ENCODE assay signal across 13 cellular contexts in the genomic region with DNA sequence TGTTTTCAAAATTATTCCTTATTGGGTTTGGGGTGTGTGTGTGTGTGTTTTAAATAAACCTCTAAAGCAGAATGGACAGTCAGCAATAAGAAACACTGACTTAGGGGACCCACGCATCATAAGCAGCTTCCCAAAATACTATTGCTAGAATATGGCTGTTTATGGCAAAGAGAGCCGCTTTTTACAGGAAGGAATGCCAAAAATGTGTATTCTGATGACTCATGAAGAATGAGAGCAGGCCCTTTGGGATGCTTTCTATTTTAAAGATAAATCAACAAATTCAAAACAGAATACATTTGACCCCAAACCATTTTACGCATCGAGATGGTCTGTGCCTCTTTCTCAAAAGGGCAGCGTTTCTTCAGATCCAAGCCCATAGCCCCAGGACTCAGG. TPM values are rescaled to one million over a fixed set of nuclear protein-coding genes. Genes with fewer than 3 reads are reported as not detected.
DNase-seq lines count a peak whose midpoint lies in the region; ATAC-seq and TF ChIP-seq lines count a peak whose summit lies in the region.
"Had no signal": no experiment of that assay in that cellular context is flagged by ENCODE, and none has a peak within 500 bp of the region (broad histone marks: within the 10 kb centered on the region; RNA-seq: fewer than 3 reads in every experiment).

No MANE protein-coding gene starts in this region.

- peaks cover 30 to 64% (median 48%) of the 10 kb centered on the region in 4 donors for H3K4me1 Mint-ChIP-seq in CD4-positive, CD25-positive, alpha-beta regulatory T cell

- no peaks in the 10 kb centered on the region for H3K27me3 ChIP-seq in CD4-positive, CD25-positive, alpha-beta regulatory T cell (ENCODE audit: control insufficient read depth, insufficient read depth, low read length)
- no peaks in the 10 kb centered on the region for H3K27me3 ChIP-seq in SJCRH30

- no peak overlapping the region for H3K27ac ChIP-seq in CD4-positive, CD25-positive, alpha-beta regulatory T cell (ENCODE audit: insufficient read depth, low read length, poor library complexity, severe bottlenecking)
- peak overlapping the region; percentile 34; the same call in 1 of the 2 replicates for H3K27ac ChIP-seq in SJCRH30

- no peaks in the 10 kb centered on the region for H3K27me3 Mint-ChIP-seq in CD4-positive, CD25-positive, alpha-beta regulatory T cell
- H3K27me3 Mint-ChIP-seq: activated naive CD8-positive, alpha-beta T cell treated with anti-CD3 and anti-CD28 coated beads, Interleukin-2, amount 10 ng/mL, durations not matched to agents 7 days and 5 days; T-helper 17 cell had no signal

- H3K27ac Mint-ChIP-seq in CD4-positive, CD25-positive, alpha-beta regulatory T cell: peak overlapping the region in 2 of 3 donors; percentile 24 to 45
- H3K27ac Mint-ChIP-seq: activated naive CD8-positive, alpha-beta T cell treated with anti-CD3 and anti-CD28 coated beads, Interleukin-2, amount 10 ng/mL, durations not matched to agents 7 days and 5 days; T-helper 17 cell had no signal

- peaks cover 46% of the 10 kb centered on the region for H3K36me3 Mint-ChIP-seq in CD4-positive, CD25-positive, alpha-beta regulatory T cell

- H3K4me3 Mint-ChIP-seq in CD4-positive, CD25-positive, alpha-beta regulatory T cell: no peak overlapping the region
- H3K4me3 Mint-ChIP-seq: activated naive CD8-positive, alpha-beta T cell treated with anti-CD3 and anti-CD28 coated beads, Interleukin-2, amount 10 ng/mL, durations not matched to agents 7 days and 5 days; T-helper 17 cell had no signal

- H3K4me3 ChIP-seq in CD4-positive, CD25-positive, alpha-beta regulatory T cell (ENCODE audit: low read depth, low read length): no peak overlapping the region
- H3K4me3 ChIP-seq in SJCRH30: no peak overlapping the region
- no peak overlapping the region for H3K4me3 ChIP-seq in fibroblast of pulmonary artery (replicated peaks; ENCODE audit: low read depth, low read length)

- no peak for DNase-seq in CD4-positive, CD25-positive, alpha-beta regulatory T cell
- no peak for DNase-seq in SJCRH30
- DNase-seq in fibroblast of pulmonary artery (ENCODE audit: low read depth): peak; percentile 87
- peak; percentile 27 for DNase-seq in pulmonary artery endothelial cell (ENCODE audit: low read depth, low spot score)
- DNase-seq in GOT3 (lab: John Stamatoyannopoulos, UW): no peak
- no peak for DNase-seq in activated CD4-positive, alpha-beta T cell treated with anti-CD3 and anti-CD28 coated beads for 48 hours
- no peak for DNase-seq in stimulated activated CD4-positive, alpha-beta T cell treated with anti-CD3 and anti-CD28 coated beads, Interleukin-4, amount 100 ng/mL, for 24 hours
- DNase-seq: activated naive CD8-positive, alpha-beta T cell treated with anti-CD3 and anti-CD28 coated beads, Interleukin-2, amount 10 ng/mL, durations not matched to agents 7 days and 5 days; GDM1; left colon; stimulated activated CD8-positive, alpha-beta memory T cell treated with anti-CD3 and anti-CD28 coated beads, Interleukin-4, amount 100 ng/mL, for 48 hours; T-helper 17 cell had no signal

- peaks cover 22% of the 10 kb centered on the region for H3K4me1 ChIP-seq in CD4-positive, CD25-positive, alpha-beta regulatory T cell (ENCODE audit: control insufficient read depth, insufficient read depth, low read length, poor library complexity, severe bottlenecking)
- H3K4me1 ChIP-seq in SJCRH30: peaks cover 14% of the 10 kb centered on the region

- peaks cover 40% of the 10 kb centered on the region for H3K36me3 ChIP-seq in CD4-positive, CD25-positive, alpha-beta regulatory T cell (ENCODE audit: control insufficient read depth, insufficient read depth, low read length)
- peaks cover 2% of the 10 kb centered on the region; the same call in 1 of the 2 replicates for H3K36me3 ChIP-seq in SJCRH30

- TF ChIP-seq CTCF in fibroblast of pulmonary artery (IDR thresholded peaks at IDR 0.05; ENCODE audit: low read length, missing control alignments): no peak

- no peak for ATAC-seq in CD4-positive, CD25-positive, alpha-beta regulatory T cell (ENCODE audit: low read depth in 2 of 2)
- no peak for ATAC-seq in GM18907 (IDR thresholded peaks at IDR 0.05; ENCODE audit: unreplicated experiment)
- ATAC-seq: left colon, T-helper 17 cell had no signal

- no peaks in the 10 kb centered on the region for H3K9me3 ChIP-seq in CD4-positive, CD25-positive, alpha-beta regulatory T cell (ENCODE audit: control insufficient read depth in 2 of 2, low read length in 2 of 2)
- H3K9me3 ChIP-seq in SJCRH30 (replicated peaks): no peaks in the 10 kb centered on the region

- H3K9me3 Mint-ChIP-seq in CD4-positive, CD25-positive, alpha-beta regulatory T cell: peaks cover 0 to 2% (median 0%) of the 10 kb centered on the region in 7 donors

RNA-seq across cellular contexts. Expression of a gene that starts 37.5 kb away (rescaled TPM):
- total RNA-seq in CD4-positive, CD25-positive, alpha-beta regulatory T cell: 87.7 TPM
- polyA plus RNA-seq in CD4-positive, CD25-positive, alpha-beta regulatory T cell: 10 to 100 TPM; 22.0 to 36.7 (median 29.0) TPM
- 24.6 and 25.0 TPM in 2 replicates for total RNA-seq in SJCRH30 (2014; rRNA removed; shearing (Covaris generic))
- 27.5 and 34.9 TPM in 2 replicates for total RNA-seq in pulmonary artery endothelial cell

Comparison
In these comparisons a context has a peak if more than half of its experiments do, and no peak if none do; other contexts are left out.
1. DNase-seq: peak in fibroblast of pulmonary artery (single experiment) and pulmonary artery endothelial cell (single experiment); none in CD4-positive, CD25-positive, alpha-beta regulatory T cell (0 of 3), SJCRH30 (0 of 2), GOT3 (single experiment), activated CD4-positive, alpha-beta T cell treated with anti-CD3 and anti-CD28 coated beads for 48 hours (single experiment) and stimulated activated CD4-positive, alpha-beta T cell treated with anti-CD3 and anti-CD28 coated beads, Interleukin-4, amount 100 ng/mL, for 24 hours (single experiment).